In the genomic region with DNA sequence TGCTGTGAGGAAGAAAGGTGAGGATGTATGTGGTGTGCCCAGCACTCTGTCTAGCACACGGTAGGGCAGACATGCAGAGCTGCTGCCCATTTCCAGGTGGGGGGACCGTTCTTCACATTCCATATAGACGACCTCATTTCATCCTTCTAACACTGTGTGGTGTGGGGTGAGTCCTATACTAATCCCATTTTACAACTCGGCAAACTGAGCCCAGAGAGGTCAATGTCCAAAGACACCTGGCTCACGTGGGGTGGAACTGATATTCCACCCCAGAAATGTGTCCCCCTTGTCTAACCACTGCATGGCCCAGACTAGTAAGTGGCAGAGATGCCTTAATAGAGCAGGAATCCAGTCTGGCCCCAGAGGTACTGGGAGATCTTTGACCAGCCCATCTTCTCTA, we compare ENCODE assay signal across 10 cellular contexts.
"Had no signal": no experiment of that assay in that cellular context is flagged by ENCODE, and none has a peak within 500 bp of the region (broad histone marks: within the 10 kb centered on the region; RNA-seq: fewer than 3 reads in every experiment).

No MANE protein-coding gene starts in this region.

- DNase-seq: GM23248, GOT3, H7, H9, HCEC 1CT, HFFc6 had no signal

- ATAC-seq: HCT116 had no signal

- H3K27ac ChIP-seq: GM23248 had no signal

- FAIRE-seq: H54 had no signal

- H3K9ac ChIP-seq: GM23248 had no signal

- H3K4me3 ChIP-seq: GM23248, GM23338, HAP-1 had no signal

- H2AFZ ChIP-seq: GM23248, GM23338 had no signal

- H3K4me2 ChIP-seq: GM23338 had no signal

- H3K36me3 ChIP-seq: HAP-1 had no signal

- H3K9me3 ChIP-seq: HAP-1 had no signal
